Comparison of ENCODE assay signal across 8 cellular contexts in genomic region chr1:21937034-21937371, GRCh38. TPM values are rescaled to one million over a fixed set of nuclear protein-coding genes. Genes with fewer than 3 reads are reported as not detected.
A peak's percentile ranks its signal among the peaks of the same experiment; 100 is the strongest.
DNase-seq lines count a peak whose midpoint lies in the region; ATAC-seq, FAIRE-seq and TF ChIP-seq lines count a peak whose summit lies in the region.

HSPG2 (minus strand) TSS chr1:21937310; CDS start chr1:21937217, 93 bp downstream.

- DNase-seq in GM12864 (ENCODE audit: low read depth): no peak
- no peak for DNase-seq in foreskin fibroblast
- DNase-seq in pancreas: no peak
- no peak for DNase-seq in NCI-H2029 treated with DMSO at 0.1 percent for 48 hours (lab: John Stamatoyannopoulos, UW)
- no peak for DNase-seq in DMS79 (lab: John Stamatoyannopoulos, UW)
- DNase-seq in NCI-H524 treated with DMSO at 0.1 percent for 48 hours (lab: John Stamatoyannopoulos, UW): no peak

- ATAC-seq in SK-N-SH treated with all-trans-retinoic acid at 6 μM for 48 hours (peak; percentile 3; the same call in 1 of the 3 replicates), pancreas (no peak), HG02588 (IDR thresholded peaks at IDR 0.05; ENCODE audit: unreplicated experiment) (no peak)

- H3K9me3 ChIP-seq in pancreas: no peaks in the 10 kb centered on the region

- intact Hi-C loops in pancreas (cut with DNase I): no loop called here

- FAIRE-seq in pancreas (lab: Jason Lieb, UNC): no peak

- TF ChIP-seq CTCF in GM12864 (IDR thresholded peaks at IDR 0.05; ENCODE audit: low read depth, low read length, missing control alignments) (no peak), foreskin fibroblast (IDR thresholded peaks at IDR 0.05; ENCODE audit: low read depth, low read length) (no peak), pancreas (IDR thresholded peaks at IDR 0.05) (no peak)

- H3K4me1 ChIP-seq in pancreas: peaks cover 6 to 21% (median 7%) of the 10 kb centered on the region in 3 donors

- H3K36me3 ChIP-seq in pancreas: no peaks in the 10 kb centered on the region

- H3K27me3 ChIP-seq in pancreas: no peaks in the 10 kb centered on the region

- WGBS in pancreas, 2 donors: 0% methylated on average over 1 to 50 of the region's 52 CpGs

- H3K4me3 ChIP-seq in GM12864 (ENCODE audit: low read depth, low read length): peak within 1 kb of the TSS; percentile 41
- H3K4me3 ChIP-seq in foreskin fibroblast (ENCODE audit: low read depth in 1 of 2, low read length in 2 of 2): peak within 1 kb of the TSS; percentile 88 to 89
- H3K4me3 ChIP-seq in pancreas: peak within 1 kb of the TSS; percentile 42 to 67 (median 65)

- H3K27ac ChIP-seq in pancreas: peak within 1 kb of the TSS; percentile 11 to 76 (median 66)

TF ChIP-seq in SK-N-SH treated with all-trans-retinoic acid at 6 μM for 48 hours, 23 proteins besides CTCF, POLR2A, EP300 and RAD21:
- TF ChIP-seq ZNF8 (CRISPR knock-in tag; IDR thresholded peaks at IDR 0.05) (no peak), PPARA (CRISPR knock-in tag; IDR thresholded peaks at IDR 0.05; ENCODE audit: borderline replicate concordance) (no peak), ARNTL (CRISPR knock-in tag; IDR thresholded peaks at IDR 0.05; ENCODE audit: borderline replicate concordance, low read depth) (no peak), TOX (CRISPR knock-in tag; IDR thresholded peaks at IDR 0.05; ENCODE audit: borderline replicate concordance) (no peak), BACH2 (CRISPR knock-in tag; IDR thresholded peaks at IDR 0.05; ENCODE audit: borderline replicate concordance) (no peak), CREB5 (CRISPR knock-in tag; IDR thresholded peaks at IDR 0.05; ENCODE audit: low read depth) (no peak), GLIS3 (CRISPR knock-in tag; IDR thresholded peaks at IDR 0.05) (no peak), OSR1 (CRISPR knock-in tag; IDR thresholded peaks at IDR 0.05) (no peak), ISL1 (CRISPR knock-in tag; IDR thresholded peaks at IDR 0.05) (no peak), ZFP3 (CRISPR knock-in tag; IDR thresholded peaks at IDR 0.05) (no peak), SNAI2 (CRISPR knock-in tag; IDR thresholded peaks at IDR 0.05) (no peak), POU6F1 (CRISPR knock-in tag; IDR thresholded peaks at IDR 0.05; ENCODE audit: borderline replicate concordance, low read depth) (no peak), CSRNP3 (CRISPR knock-in tag; IDR thresholded peaks at IDR 0.05) (no peak), TSHZ2 (CRISPR knock-in tag; IDR thresholded peaks at IDR 0.05) (no peak)

RNA-seq across cellular contexts. Expression of gene HSPG2, which starts in this region (rescaled TPM):
- 100 to 1,000 TPM in 2 of 6 donors, 10 to 100 TPM in 4; 50.4 to 164 (median 63.9) TPM for total RNA-seq in pancreas
- 100 to 1,000 TPM in 1 of 2 donors, 10 to 100 TPM in 1; 53.9 to 123 TPM for polyA plus RNA-seq in pancreas
